10 cellular contexts compared by ENCODE assay signal in genomic region chrX:151713859-151714258, GRCh38. TPM values are rescaled to one million over a fixed set of nuclear protein-coding genes. Genes with fewer than 3 reads are reported as not detected.
DNase-seq lines count a peak whose midpoint lies in the region; ATAC-seq and TF ChIP-seq lines count a peak whose summit lies in the region.
"Had no signal": no experiment of that assay in that cellular context is flagged by ENCODE, and none has a peak within 500 bp of the region (broad histone marks: within the 10 kb centered on the region; RNA-seq: fewer than 3 reads in every experiment).

No MANE protein-coding gene starts in this region.

- H3K9me3 ChIP-seq in right lobe of liver (no peaks in the 10 kb centered on the region), ascending aorta (no peaks in the 10 kb centered on the region)
- H3K9me3 ChIP-seq: pancreas had no signal

- DNase-seq in NCI-H748 (lab: John Stamatoyannopoulos, UW; ENCODE audit: unreplicated experiment): peak; percentile 6
- DNase-seq in NCI-H748 treated with DMSO at 0.1 percent for 48 hours (lab: John Stamatoyannopoulos, UW): no peak
- peak; percentile 16 for DNase-seq in activated CD4-positive, alpha-beta memory T cell treated with anti-CD3 and anti-CD28 coated beads, Interleukin-2, amount 10 ng/mL, durations not matched to agents 7 days and 5 days
- peak in 1 of 3 donors; percentile 40 for DNase-seq in right lobe of liver
- no peak for DNase-seq in ascending aorta (ENCODE audit: low spot score in 2 of 2)
- DNase-seq: pancreas had no signal

- POLR2A ChIA-PET in activated CD4-positive, alpha-beta memory T cell treated with anti-CD3 and anti-CD28 coated beads, Interleukin-2, amount 10 ng/mL, durations not matched to agents 7 days and 5 days (lab: Charles Lee): no interaction called here

- ATAC-seq in HG02798 (IDR thresholded peaks at IDR 0.05; ENCODE audit: poor library complexity, unreplicated experiment) (peak; percentile 43), right lobe of liver (peak; percentile 62 to 72 (median 66)), GM21390 (IDR thresholded peaks at IDR 0.05; ENCODE audit: unreplicated experiment) (no peak), GM19452 (IDR thresholded peaks at IDR 0.05; ENCODE audit: unreplicated experiment) (no peak)

- CTCF ChIA-PET in activated CD4-positive, alpha-beta memory T cell treated with anti-CD3 and anti-CD28 coated beads, Interleukin-2, amount 10 ng/mL, durations not matched to agents 7 days and 5 days (lab: Charles Lee): no interaction called here

- intact Hi-C loops in right lobe of liver (cut with DNase I): no loop called here
- intact Hi-C loops in ascending aorta (cut with DNase I): no loop called here

- H3K36me3 ChIP-seq in right lobe of liver (no peaks in the 10 kb centered on the region), ascending aorta (no peaks in the 10 kb centered on the region)
- H3K36me3 ChIP-seq: pancreas had no signal

- H3K27ac Mint-ChIP-seq in activated CD4-positive, alpha-beta memory T cell treated with anti-CD3 and anti-CD28 coated beads, Interleukin-2, amount 10 ng/mL, durations not matched to agents 7 days and 5 days: no peak overlapping the region

- H3K9me3 Mint-ChIP-seq in activated CD4-positive, alpha-beta memory T cell treated with anti-CD3 and anti-CD28 coated beads, Interleukin-2, amount 10 ng/mL, durations not matched to agents 7 days and 5 days: no peaks in the 10 kb centered on the region

- H3K36me3 Mint-ChIP-seq in activated CD4-positive, alpha-beta memory T cell treated with anti-CD3 and anti-CD28 coated beads, Interleukin-2, amount 10 ng/mL, durations not matched to agents 7 days and 5 days (ENCODE audit: low read depth): no peaks in the 10 kb centered on the region

- H3K4me3 ChIP-seq in right lobe of liver (no peak overlapping the region), ascending aorta (no peak overlapping the region)
- H3K4me3 ChIP-seq: pancreas had no signal

- H3K4me1 ChIP-seq in right lobe of liver (no peaks in the 10 kb centered on the region), ascending aorta (no peaks in the 10 kb centered on the region)
- H3K4me1 ChIP-seq: pancreas had no signal

- H3K4me3 Mint-ChIP-seq in activated CD4-positive, alpha-beta memory T cell treated with anti-CD3 and anti-CD28 coated beads, Interleukin-2, amount 10 ng/mL, durations not matched to agents 7 days and 5 days: no peak overlapping the region

- H3K27me3 Mint-ChIP-seq in activated CD4-positive, alpha-beta memory T cell treated with anti-CD3 and anti-CD28 coated beads, Interleukin-2, amount 10 ng/mL, durations not matched to agents 7 days and 5 days: peaks cover 4% of the 10 kb centered on the region

- no peaks in the 10 kb centered on the region for H3K27me3 ChIP-seq in right lobe of liver
- H3K27me3 ChIP-seq in ascending aorta: no peaks in the 10 kb centered on the region

- H3K4me1 Mint-ChIP-seq in activated CD4-positive, alpha-beta memory T cell treated with anti-CD3 and anti-CD28 coated beads, Interleukin-2, amount 10 ng/mL, durations not matched to agents 7 days and 5 days: no peaks in the 10 kb centered on the region

- 40% methylated on average over 4 of the region's 4 CpGs for WGBS in right lobe of liver (ENCODE audit: insufficient coverage, low coverage, low lambda C conversion rate, missing lambda C conversion rate)

- TF ChIP-seq CTCF in right lobe of liver (IDR thresholded peaks at IDR 0.05) (peak; percentile 23 to 56 (median 50)), ascending aorta (IDR thresholded peaks at IDR 0.05) (peak in 1 of 3 experiments; percentile 38)

- H3K27ac ChIP-seq in right lobe of liver (no peak overlapping the region), ascending aorta (no peak overlapping the region)
- H3K27ac ChIP-seq: pancreas had no signal

- TF ChIP-seq POLR2A in right lobe of liver (IDR thresholded peaks at IDR 0.05): no peak

RNA-seq across cellular contexts. Expression of gene FATE1, which starts 2.0 kb away (rescaled TPM):
- total RNA-seq in activated CD4-positive, alpha-beta memory T cell treated with anti-CD3 and anti-CD28 coated beads, Interleukin-2, amount 10 ng/mL, durations not matched to agents 7 days and 5 days: not detected
- total RNA-seq in right lobe of liver: not detected
- total RNA-seq in ascending aorta: not detected
- total RNA-seq: activated CD8-positive, alpha-beta memory T cell treated with anti-CD3 and anti-CD28 coated beads for 36 hours; pancreas had no signal

RNA-seq across cellular contexts. Expression of gene PRRG3, which starts 18.6 kb away (rescaled TPM):
- total RNA-seq in activated CD4-positive, alpha-beta memory T cell treated with anti-CD3 and anti-CD28 coated beads, Interleukin-2, amount 10 ng/mL, durations not matched to agents 7 days and 5 days: not detected
- under 1 TPM in 3 of 6 experiments, not detected in 3; 0.02 to 0.30 (median 0.07) TPM for total RNA-seq in right lobe of liver
- not detected for total RNA-seq in ascending aorta
- total RNA-seq: activated CD8-positive, alpha-beta memory T cell treated with anti-CD3 and anti-CD28 coated beads for 36 hours had no signal

RNA-seq across cellular contexts. Expression of gene CNGA2, which starts 20.7 kb away (rescaled TPM):
- not detected for total RNA-seq in activated CD4-positive, alpha-beta memory T cell treated with anti-CD3 and anti-CD28 coated beads, Interleukin-2, amount 10 ng/mL, durations not matched to agents 7 days and 5 days
- total RNA-seq in right lobe of liver: not detected
- not detected for total RNA-seq in ascending aorta
- total RNA-seq: activated CD8-positive, alpha-beta memory T cell treated with anti-CD3 and anti-CD28 coated beads for 36 hours; pancreas had no signal

Comparison
In these comparisons a context has a peak if more than half of its experiments do, and no peak if none do; other contexts are left out.
1. DNase-seq: peak in NCI-H748 (single experiment) and activated CD4-positive, alpha-beta memory T cell treated with anti-CD3 and anti-CD28 coated beads, Interleukin-2, amount 10 ng/mL, durations not matched to agents 7 days and 5 days (single experiment); none in NCI-H748 treated with DMSO at 0.1 percent for 48 hours (single experiment) and ascending aorta (0 of 2).
2. ATAC-seq: peak in HG02798 (single experiment) and right lobe of liver (4 of 4); none in GM21390 (single experiment) and GM19452 (single experiment).